Comparison of ENCODE assay signal across 1 cellular context in the genomic region with DNA sequence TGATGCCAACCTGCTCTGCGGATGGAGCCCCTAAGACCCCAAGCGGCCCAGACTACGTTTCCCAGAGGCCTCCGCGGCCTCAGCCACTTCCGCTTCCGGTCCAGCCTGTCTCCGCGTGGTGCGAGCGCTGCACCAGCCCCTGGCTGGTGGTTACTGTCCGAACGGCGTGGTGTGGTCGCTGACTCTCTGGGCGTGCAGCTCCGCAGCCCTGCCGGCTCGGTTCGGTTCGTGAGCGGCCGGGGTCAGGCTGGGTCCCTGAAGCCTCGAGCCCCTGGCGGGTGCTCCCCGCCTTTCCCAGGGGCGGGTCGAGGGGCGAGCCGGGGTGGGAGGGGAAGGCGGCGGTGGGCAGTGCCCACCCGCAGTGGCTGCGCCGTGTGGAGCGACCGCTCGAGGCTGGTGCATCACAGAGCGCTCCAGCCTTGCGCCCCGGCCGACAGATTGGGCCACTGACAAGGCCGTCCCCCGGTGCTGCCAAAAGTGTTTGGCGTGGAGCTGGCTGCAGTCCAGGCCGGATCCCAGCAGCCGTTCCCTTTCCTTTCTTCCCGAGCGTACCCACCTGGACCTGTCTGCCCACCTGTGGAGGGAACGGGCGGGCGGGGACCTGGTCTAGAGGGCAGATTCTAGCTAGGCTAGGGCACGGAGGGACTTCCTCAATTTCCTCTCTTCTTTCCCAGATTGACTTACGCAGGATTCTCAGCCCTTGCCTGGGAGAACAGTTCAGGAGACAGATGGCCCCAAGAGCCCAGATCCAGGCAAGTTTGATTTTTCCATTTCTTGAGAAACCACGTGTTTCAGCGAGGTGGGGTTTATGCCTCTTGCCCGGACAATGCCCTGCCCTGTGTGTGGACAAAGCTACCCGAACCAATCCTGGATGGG.
TF ChIP-seq lines count a peak whose summit lies in the region.

A gene (plus strand): TSS at position 116 of the 876 bp plus-strand sequence. CDS start 613 bp downstream, at position 729.

TF ChIP-seq in GM12878, 131 proteins besides CTCF, POLR2A, EP300 and RAD21 (continued from another document):
- TF ChIP-seq, protein P1, sequence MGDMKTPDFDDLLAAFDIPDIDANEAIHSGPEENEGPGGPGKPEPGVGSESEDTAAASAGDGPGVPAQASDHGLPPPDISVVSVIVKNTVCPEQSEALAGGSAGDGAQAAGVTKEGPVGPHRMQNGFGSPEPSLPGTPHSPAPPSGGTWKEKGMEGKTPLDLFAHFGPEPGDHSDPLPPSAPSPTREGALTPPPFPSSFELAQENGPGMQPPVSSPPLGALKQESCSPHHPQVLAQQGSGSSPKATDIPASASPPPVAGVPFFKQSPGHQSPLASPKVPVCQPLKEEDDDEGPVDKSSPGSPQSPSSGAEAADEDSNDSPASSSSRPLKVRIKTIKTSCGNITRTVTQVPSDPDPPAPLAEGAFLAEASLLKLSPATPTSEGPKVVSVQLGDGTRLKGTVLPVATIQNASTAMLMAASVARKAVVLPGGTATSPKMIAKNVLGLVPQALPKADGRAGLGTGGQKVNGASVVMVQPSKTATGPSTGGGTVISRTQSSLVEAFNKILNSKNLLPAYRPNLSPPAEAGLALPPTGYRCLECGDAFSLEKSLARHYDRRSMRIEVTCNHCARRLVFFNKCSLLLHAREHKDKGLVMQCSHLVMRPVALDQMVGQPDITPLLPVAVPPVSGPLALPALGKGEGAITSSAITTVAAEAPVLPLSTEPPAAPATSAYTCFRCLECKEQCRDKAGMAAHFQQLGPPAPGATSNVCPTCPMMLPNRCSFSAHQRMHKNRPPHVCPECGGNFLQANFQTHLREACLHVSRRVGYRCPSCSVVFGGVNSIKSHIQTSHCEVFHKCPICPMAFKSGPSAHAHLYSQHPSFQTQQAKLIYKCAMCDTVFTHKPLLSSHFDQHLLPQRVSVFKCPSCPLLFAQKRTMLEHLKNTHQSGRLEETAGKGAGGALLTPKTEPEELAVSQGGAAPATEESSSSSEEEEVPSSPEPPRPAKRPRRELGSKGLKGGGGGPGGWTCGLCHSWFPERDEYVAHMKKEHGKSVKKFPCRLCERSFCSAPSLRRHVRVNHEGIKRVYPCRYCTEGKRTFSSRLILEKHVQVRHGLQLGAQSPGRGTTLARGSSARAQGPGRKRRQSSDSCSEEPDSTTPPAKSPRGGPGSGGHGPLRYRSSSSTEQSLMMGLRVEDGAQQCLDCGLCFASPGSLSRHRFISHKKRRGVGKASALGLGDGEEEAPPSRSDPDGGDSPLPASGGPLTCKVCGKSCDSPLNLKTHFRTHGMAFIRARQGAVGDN (IDR thresholded peaks at IDR 0.05): peak; percentile 61; the same call in 1 of the 2 replicates
- peak; percentile 87 for TF ChIP-seq SIX5 (IDR thresholded peaks at IDR 0.05; ENCODE audit: low read depth, low read length, severe bottlenecking)
- 0 out of 2 replicates have a peak, but pooled peaks have one; percentile 55 for TF ChIP-seq ASH2L (IDR thresholded peaks at IDR 0.05; ENCODE audit: borderline replicate concordance, low read depth)
- TF ChIP-seq SUPT20H (IDR thresholded peaks at IDR 0.05; ENCODE audit: borderline replicate concordance, control insufficient read depth, low read depth, low read length): no peak
- TF ChIP-seq KLF5 (IDR thresholded peaks at IDR 0.05; ENCODE audit: partially characterized antibody): no peak
- no peak for TF ChIP-seq ZZZ3 (IDR thresholded peaks at IDR 0.05; ENCODE audit: control insufficient read depth, insufficient read length, low read depth)
- TF ChIP-seq, protein P2, sequence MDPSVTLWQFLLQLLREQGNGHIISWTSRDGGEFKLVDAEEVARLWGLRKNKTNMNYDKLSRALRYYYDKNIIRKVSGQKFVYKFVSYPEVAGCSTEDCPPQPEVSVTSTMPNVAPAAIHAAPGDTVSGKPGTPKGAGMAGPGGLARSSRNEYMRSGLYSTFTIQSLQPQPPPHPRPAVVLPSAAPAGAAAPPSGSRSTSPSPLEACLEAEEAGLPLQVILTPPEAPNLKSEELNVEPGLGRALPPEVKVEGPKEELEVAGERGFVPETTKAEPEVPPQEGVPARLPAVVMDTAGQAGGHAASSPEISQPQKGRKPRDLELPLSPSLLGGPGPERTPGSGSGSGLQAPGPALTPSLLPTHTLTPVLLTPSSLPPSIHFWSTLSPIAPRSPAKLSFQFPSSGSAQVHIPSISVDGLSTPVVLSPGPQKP (IDR thresholded peaks at IDR 0.05; ENCODE audit: low read depth, low read length): peak; percentile 91
- no peak for TF ChIP-seq BCL11A (IDR thresholded peaks at IDR 0.05; ENCODE audit: low read depth, low read length)
- TF ChIP-seq SRF (IDR thresholded peaks at IDR 0.05; ENCODE audit: low read depth in 2 of 2, low read length in 2 of 2): 0 out of 4 replicates have a peak, but pooled peaks of 1 of the 2 experiments have one; percentile 54
- TF ChIP-seq, protein P3, sequence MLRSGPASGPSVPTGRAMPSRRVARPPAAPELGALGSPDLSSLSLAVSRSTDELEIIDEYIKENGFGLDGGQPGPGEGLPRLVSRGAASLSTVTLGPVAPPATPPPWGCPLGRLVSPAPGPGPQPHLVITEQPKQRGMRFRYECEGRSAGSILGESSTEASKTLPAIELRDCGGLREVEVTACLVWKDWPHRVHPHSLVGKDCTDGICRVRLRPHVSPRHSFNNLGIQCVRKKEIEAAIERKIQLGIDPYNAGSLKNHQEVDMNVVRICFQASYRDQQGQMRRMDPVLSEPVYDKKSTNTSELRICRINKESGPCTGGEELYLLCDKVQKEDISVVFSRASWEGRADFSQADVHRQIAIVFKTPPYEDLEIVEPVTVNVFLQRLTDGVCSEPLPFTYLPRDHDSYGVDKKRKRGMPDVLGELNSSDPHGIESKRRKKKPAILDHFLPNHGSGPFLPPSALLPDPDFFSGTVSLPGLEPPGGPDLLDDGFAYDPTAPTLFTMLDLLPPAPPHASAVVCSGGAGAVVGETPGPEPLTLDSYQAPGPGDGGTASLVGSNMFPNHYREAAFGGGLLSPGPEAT (IDR thresholded peaks at IDR 0.05; ENCODE audit: low read depth): no peak
- TF ChIP-seq SREBF1 (IDR thresholded peaks at IDR 0.05; ENCODE audit: low read length): peak; percentile 45; the same call in 1 of the 2 replicates
- TF ChIP-seq YY1 (IDR thresholded peaks at IDR 0.05; ENCODE audit: low read depth, low read length): peak; percentile 48
